In the genomic region with DNA sequence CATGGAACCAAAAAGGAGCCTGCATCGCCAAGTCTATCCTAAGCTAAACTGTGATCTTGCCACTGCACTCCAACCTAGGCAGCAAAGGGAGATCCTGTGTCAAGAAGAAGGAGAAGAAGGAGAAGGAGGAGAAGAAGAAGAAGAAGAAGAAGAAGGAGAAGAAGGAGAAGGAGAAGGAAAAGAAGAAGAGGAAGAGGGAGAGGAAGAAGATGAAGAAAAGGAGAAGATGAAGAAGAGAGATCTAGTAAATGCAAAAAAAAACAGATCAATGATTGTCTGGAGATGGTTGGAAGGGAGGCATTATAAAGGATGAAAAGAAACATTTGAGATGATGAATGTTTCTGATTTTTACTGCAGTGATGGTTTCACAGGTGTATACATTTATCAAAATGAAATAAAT, we compare ENCODE assay signal across 29 cellular contexts.
"Had no signal": no experiment of that assay in that cellular context is flagged by ENCODE, and none has a peak within 500 bp of the region (broad histone marks: within the 10 kb centered on the region; RNA-seq: fewer than 3 reads in every experiment).

No MANE protein-coding gene starts in this region.

- H3K36me3 ChIP-seq: stomach, suprapubic skin, thoracic aorta, thyroid gland, tibial artery, tibial nerve, transverse colon, upper lobe of left lung, upper lobe of right lung, uterus, vagina had no signal

- H3K36me3 Mint-ChIP-seq: stimulated activated effector memory CD8-positive, alpha-beta T cell treated with anti-CD3 and anti-CD28 coated beads, Interleukin-12 subunit alpha, Interleukin-12 subunit beta, amount 100 ng/mL, for 72 hours; stimulated activated memory B cell treated with anti-CD40 and anti-IgM and Interleukin-4, amounts not matched to agents 10 μg/mL and 1 μg/mL and 100 μg/mL, for 72 hours; stimulated activated naive B cell treated with anti-CD40 and anti-IgM and Interleukin-4, amounts not matched to agents 10 μg/mL and 1 μg/mL and 100 μg/mL, for 72 hours; type B pancreatic cell had no signal

- H3K27ac ChIP-seq: stomach, suprapubic skin, testis, thoracic aorta, thyroid gland, tibial artery, tibial nerve, transverse colon, upper lobe of left lung, upper lobe of right lung, uterus, vagina had no signal

- H3K27me3 ChIP-seq: stomach, suprapubic skin, testis, thyroid gland, tibial artery, tibial nerve, transverse colon, upper lobe of left lung, upper lobe of right lung, uterus, vagina had no signal

- FAIRE-seq: urothelium cell line had no signal

- H3K4me3 ChIP-seq: stomach, suprapubic skin, testis, thoracic aorta, thyroid gland, tibial artery, tibial nerve, transverse colon, upper lobe of left lung, upper lobe of right lung, uterus, vagina had no signal

- ATAC-seq: stimulated activated effector memory CD8-positive, alpha-beta T cell treated with anti-CD3 and anti-CD28 coated beads, Interleukin-12 subunit alpha, Interleukin-12 subunit beta, amount 100 ng/mL, for 72 hours; stimulated activated memory B cell treated with anti-CD40 and anti-IgM and Interleukin-4, amounts not matched to agents 10 μg/mL and 1 μg/mL and 100 μg/mL, for 72 hours; stimulated activated naive B cell treated with anti-CD40 and anti-IgM and Interleukin-4, amounts not matched to agents 10 μg/mL and 1 μg/mL and 100 μg/mL, for 72 hours; stimulated activated naive CD8-positive, alpha-beta T cell treated with anti-CD3 and anti-CD28 coated beads, Interleukin-15, amount 100 ng/mL, for 72 hours; stimulated activated naive CD8-positive, alpha-beta T cell treated with anti-CD3 and anti-CD28 coated beads, Interleukin-15, Interleukin-2, amounts not matched to agents 100 U/mL and 50 U/mL, for 24 hours; upper lobe of right lung had no signal

- H3K9me3 ChIP-seq: testis, thoracic aorta, thyroid gland, tibial artery, tibial nerve, transverse colon, upper lobe of left lung, upper lobe of right lung, uterus, vagina had no signal

- H3K27ac Mint-ChIP-seq: stimulated activated effector memory CD8-positive, alpha-beta T cell treated with anti-CD3 and anti-CD28 coated beads, Interleukin-12 subunit alpha, Interleukin-12 subunit beta, amount 100 ng/mL, for 72 hours; stimulated activated memory B cell treated with anti-CD40 and anti-IgM and Interleukin-4, amounts not matched to agents 10 μg/mL and 1 μg/mL and 100 μg/mL, for 72 hours; stimulated activated naive B cell treated with anti-CD40 and anti-IgM and Interleukin-4, amounts not matched to agents 10 μg/mL and 1 μg/mL and 100 μg/mL, for 72 hours; stimulated activated naive CD8-positive, alpha-beta T cell treated with anti-CD3 and anti-CD28 coated beads, Interleukin-15, amount 100 ng/mL, for 72 hours; stimulated activated naive CD8-positive, alpha-beta T cell treated with anti-CD3 and anti-CD28 coated beads, Interleukin-15, Interleukin-2, amounts not matched to agents 100 ng/mL and 50 ng/mL, for 24 hours; type B pancreatic cell had no signal

- H3K4me3 Mint-ChIP-seq: stimulated activated effector memory CD8-positive, alpha-beta T cell treated with anti-CD3 and anti-CD28 coated beads, Interleukin-12 subunit alpha, Interleukin-12 subunit beta, amount 100 ng/mL, for 72 hours; stimulated activated memory B cell treated with anti-CD40 and anti-IgM and Interleukin-4, amounts not matched to agents 10 μg/mL and 1 μg/mL and 100 μg/mL, for 72 hours; stimulated activated naive B cell treated with anti-CD40 and anti-IgM and Interleukin-4, amounts not matched to agents 10 μg/mL and 1 μg/mL and 100 μg/mL, for 72 hours; stimulated activated naive CD8-positive, alpha-beta T cell treated with anti-CD3 and anti-CD28 coated beads, Interleukin-15, amount 100 ng/mL, for 72 hours; stimulated activated naive CD8-positive, alpha-beta T cell treated with anti-CD3 and anti-CD28 coated beads, Interleukin-15, Interleukin-2, amounts not matched to agents 100 ng/mL and 50 ng/mL, for 24 hours; type B pancreatic cell had no signal

- H3K27me3 Mint-ChIP-seq: stimulated activated memory B cell treated with anti-CD40 and anti-IgM and Interleukin-4, amounts not matched to agents 10 μg/mL and 1 μg/mL and 100 μg/mL, for 72 hours; stimulated activated naive B cell treated with anti-CD40 and anti-IgM and Interleukin-4, amounts not matched to agents 10 μg/mL and 1 μg/mL and 100 μg/mL, for 72 hours; stimulated activated naive CD8-positive, alpha-beta T cell treated with anti-CD3 and anti-CD28 coated beads, Interleukin-15, amount 100 ng/mL, for 72 hours; stimulated activated naive CD8-positive, alpha-beta T cell treated with anti-CD3 and anti-CD28 coated beads, Interleukin-15, Interleukin-2, amounts not matched to agents 100 ng/mL and 50 ng/mL, for 24 hours had no signal

- DNase-seq: stimulated activated CD4-positive, alpha-beta T cell treated with anti-CD3 and anti-CD28 coated beads, Interleukin-2, amount 100 ng/mL, for 48 hours; stimulated activated CD4-positive, alpha-beta T cell treated with anti-CD3 and anti-CD28 coated beads, Interleukin-4, amount 100 ng/mL, for 1 hour; stimulated activated CD4-positive, alpha-beta T cell treated with anti-CD3 and anti-CD28 coated beads, Interleukin-4, amount 100 ng/mL, for 24 hours; stimulated activated CD4-positive, alpha-beta T cell treated with anti-CD3 and anti-CD28 coated beads, Interleukin-4, amount 100 ng/mL, for 4 hours; stimulated activated CD8-positive, alpha-beta memory T cell treated with anti-CD3 and anti-CD28 coated beads, Interleukin-4, amount 100 ng/mL, for 48 hours; stimulated activated naive B cell treated with anti-CD40 and anti-IgM and Interleukin-4, amounts not matched to agents 10 μg/mL and 1 μg/mL and 100 μg/mL, for 72 hours; stimulated activated naive CD4-positive, alpha-beta T cell; stimulated activated naive CD4-positive, alpha-beta T cell treated with Interleukin-2 at 50 U/mL for 16 hours; stimulated activated naive CD8-positive, alpha-beta T cell treated with anti-CD3 and anti-CD28 coated beads, Interleukin-15, amount 100 ng/mL, for 72 hours; stimulated activated naive CD8-positive, alpha-beta T cell treated with anti-CD3 and anti-CD28 coated beads, Interleukin-15, Interleukin-2, amounts not matched to agents 100 U/mL and 50 U/mL, for 24 hours; stomach; substantia nigra; testis; thyroid gland; tibial artery; transverse colon; trophoblast cell; upper lobe of left lung; upper lobe of right lung; uterus had no signal

- H3K4me1 ChIP-seq: stomach, suprapubic skin, testis, thyroid gland, tibial artery, tibial nerve, transverse colon, upper lobe of left lung, upper lobe of right lung, uterus, vagina had no signal

- H3K4me1 Mint-ChIP-seq: stimulated activated effector memory CD8-positive, alpha-beta T cell treated with anti-CD3 and anti-CD28 coated beads, Interleukin-12 subunit alpha, Interleukin-12 subunit beta, amount 100 ng/mL, for 72 hours; stimulated activated memory B cell treated with anti-CD40 and anti-IgM and Interleukin-4, amounts not matched to agents 10 μg/mL and 1 μg/mL and 100 μg/mL, for 72 hours; stimulated activated naive B cell treated with anti-CD40 and anti-IgM and Interleukin-4, amounts not matched to agents 10 μg/mL and 1 μg/mL and 100 μg/mL, for 72 hours; stimulated activated naive CD8-positive, alpha-beta T cell treated with anti-CD3 and anti-CD28 coated beads, Interleukin-15, amount 100 ng/mL, for 72 hours had no signal
